In the genomic region with DNA sequence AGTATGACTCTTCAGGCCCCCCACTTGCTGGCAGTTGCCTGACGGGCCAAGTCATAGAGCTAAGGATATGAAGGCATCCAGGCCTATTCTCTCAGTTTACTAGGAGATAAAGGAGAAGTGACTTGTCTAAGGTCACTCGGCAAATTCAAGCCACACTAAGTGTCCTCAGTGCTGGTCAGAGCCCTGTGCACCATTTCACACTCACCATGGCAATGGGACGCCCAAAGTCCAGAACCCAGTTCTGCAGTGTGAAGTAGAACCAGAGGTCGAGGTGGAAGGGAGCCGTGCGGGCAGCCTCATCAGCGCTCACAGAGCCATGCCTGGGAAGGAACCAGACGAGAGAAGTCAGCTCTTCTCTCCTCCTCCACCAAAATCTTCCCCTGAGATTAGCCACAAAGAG, we compare ENCODE assay signal across 18 cellular contexts.
"Had no signal": no experiment of that assay in that cellular context is flagged by ENCODE, and none has a peak within 500 bp of the region (broad histone marks: within the 10 kb centered on the region; RNA-seq: fewer than 3 reads in every experiment).

No MANE protein-coding gene starts in this region.

- H3K27ac ChIP-seq: ascending aorta, hepatocyte, left lung, stomach, testis had no signal

- H3K4me3 ChIP-seq: ascending aorta, hepatocyte, left lung, stomach, testis had no signal

- H2AFZ ChIP-seq: hepatocyte had no signal

- H3K27me3 Mint-ChIP-seq: activated B cell treated with CpG ODN at 0.5 μM for 24 hours; activated T-helper 17 cell treated with anti-CD3 and anti-CD28 coated beads, Interleukin-2, amount 50 U/mL, for 72 hours; dendritic cell treated with granulocyte-macrophage colony-stimulating factor and Interleukin-4, amounts not matched to agents 40 ng/mL and 50 ng/mL, for 4 days; effector memory CD8-positive, alpha-beta T cell; progenitor cell of endocrine pancreas; type B pancreatic cell had no signal

- H3K4me3 Mint-ChIP-seq: activated B cell treated with CpG ODN at 0.5 μM for 24 hours; activated T-helper 17 cell treated with anti-CD3 and anti-CD28 coated beads, Interleukin-2, amount 50 U/mL, for 72 hours; dendritic cell treated with granulocyte-macrophage colony-stimulating factor and Interleukin-4, amounts not matched to agents 40 ng/mL and 50 ng/mL, for 4 days; effector memory CD8-positive, alpha-beta T cell; type B pancreatic cell had no signal

- H3K4me1 ChIP-seq: ascending aorta, testis had no signal

- H3K27me3 ChIP-seq: ascending aorta, hepatocyte, left lung, stomach, testis had no signal

- DNase-seq: activated B cell treated with CpG ODN at 0.5 μM for 24 hours; activated CD4-positive, alpha-beta T cell treated with anti-CD3 and anti-CD28 coated beads for 48 hours; activated naive CD4-positive, alpha-beta T cell treated with anti-CD3 and anti-CD28 coated beads, Interleukin-2, amount 50 U/mL, for 16 hours; activated T-cell treated with anti-CD3 and anti-CD28 coated beads for 4 hours; effector memory CD8-positive, alpha-beta T cell; left lung; small intestine; stimulated activated CD4-positive, alpha-beta T cell treated with anti-CD3 and anti-CD28 coated beads, Interleukin-4, amount 100 ng/mL, for 1 hour; stomach; T-helper 1 cell; T-helper 9 cell; testis had no signal

- H3K9me3 ChIP-seq: ascending aorta, left lung, stomach, testis had no signal

- H3K4me2 ChIP-seq: hepatocyte had no signal

- ATAC-seq: activated T-helper 17 cell treated with anti-CD3 and anti-CD28 coated beads, Interleukin-2, amount 50 U/mL, for 72 hours; effector memory CD8-positive, alpha-beta T cell; left lung had no signal

- H3K9me3 Mint-ChIP-seq: activated B cell treated with CpG ODN at 0.5 μM for 24 hours; activated T-helper 17 cell treated with anti-CD3 and anti-CD28 coated beads, Interleukin-2, amount 50 U/mL, for 72 hours; dendritic cell treated with granulocyte-macrophage colony-stimulating factor and Interleukin-4, amounts not matched to agents 40 ng/mL and 50 ng/mL, for 4 days; effector memory CD8-positive, alpha-beta T cell; type B pancreatic cell had no signal

- H3K27ac Mint-ChIP-seq: activated B cell treated with CpG ODN at 0.5 μM for 24 hours; activated T-helper 17 cell treated with anti-CD3 and anti-CD28 coated beads, Interleukin-2, amount 50 U/mL, for 72 hours; progenitor cell of endocrine pancreas; type B pancreatic cell had no signal
